30 cellular contexts compared by ENCODE assay signal in the genomic region with DNA sequence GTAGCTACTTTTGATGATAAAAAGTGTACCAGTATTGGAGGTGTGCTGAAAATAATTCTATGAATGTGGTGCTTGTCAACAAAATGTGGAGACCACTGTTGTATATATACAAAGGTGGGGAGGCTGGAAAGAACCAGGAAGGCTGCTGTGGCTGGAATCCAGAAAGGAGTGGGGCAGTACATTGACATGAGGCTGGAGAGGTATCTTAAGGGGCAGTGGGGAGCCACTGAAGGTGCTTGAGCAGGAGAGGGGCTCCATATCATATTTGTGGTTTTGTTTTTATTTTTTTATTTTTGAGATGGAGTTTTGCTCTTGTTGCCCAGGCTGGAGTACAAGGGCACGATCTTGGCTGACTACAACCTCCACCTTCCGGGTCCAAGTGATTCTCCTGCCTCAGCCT.
"Had no signal": no experiment of that assay in that cellular context is flagged by ENCODE, and none has a peak within 500 bp of the region (broad histone marks: within the 10 kb centered on the region; RNA-seq: fewer than 3 reads in every experiment).

No MANE protein-coding gene starts in this region.

- DNase-seq: hippocampal formation; immature natural killer cell; kidney; left colon; mesendoderm; naive B cell; natural killer cell; nephron progenitor cell; occipital lobe; psoas muscle; stimulated activated CD4-positive, alpha-beta T cell treated with anti-CD3 and anti-CD28 coated beads, Interleukin-12 subunit alpha, Interleukin-12 subunit beta, amount 100 ng/mL, for 4 hours; stimulated activated CD4-positive, alpha-beta T cell treated with anti-CD3 and anti-CD28 coated beads, Interleukin-15, amount 100 ng/mL, for 24 hours; stimulated activated CD4-positive, alpha-beta T cell treated with anti-CD3 and anti-CD28 coated beads, Interleukin-2, amount 100 ng/mL, for 24 hours; stimulated activated CD4-positive, alpha-beta T cell treated with anti-CD3 and anti-CD28 coated beads, Interleukin-4, amount 100 ng/mL, for 1 hour; stimulated activated naive B cell treated with anti-CD40 and anti-IgM and Interleukin-4, amounts not matched to agents 10 μg/mL and 1 μg/mL and 100 μg/mL, for 72 hours; stimulated activated naive CD8-positive, alpha-beta T cell treated with anti-CD3 and anti-CD28 coated beads, Interleukin-15, Interleukin-2, amounts not matched to agents 100 U/mL and 50 U/mL, for 24 hours; stomach; testis; thyroid gland; trophoblast cell had no signal

- H3K9me3 Mint-ChIP-seq: immature natural killer cell; mesothelial cell of epicardium; natural killer cell; nephron progenitor cell; stimulated activated naive B cell treated with anti-CD40 and anti-IgM and Interleukin-4, amounts not matched to agents 10 μg/mL and 1 μg/mL and 100 μg/mL, for 72 hours had no signal

- H3K9ac ChIP-seq: neural progenitor cell had no signal

- ATAC-seq: left colon; left lung; natural killer cell; pancreas; psoas muscle; right lobe of liver; stimulated activated naive B cell treated with anti-CD40 and anti-IgM and Interleukin-4, amounts not matched to agents 10 μg/mL and 1 μg/mL and 100 μg/mL, for 72 hours; stimulated activated naive CD8-positive, alpha-beta T cell treated with anti-CD3 and anti-CD28 coated beads, Interleukin-15, Interleukin-2, amounts not matched to agents 100 U/mL and 50 U/mL, for 24 hours had no signal

- H3K9me3 ChIP-seq: left lung, neutrophil, pancreas, psoas muscle, right atrium auricular region, right lobe of liver, stomach, testis, thyroid gland, uterus had no signal

- H3K4me3 ChIP-seq: left lung, lung, neural progenitor cell, pancreas, psoas muscle, right atrium auricular region, right lobe of liver, skin epidermis, stomach, testis, thyroid gland, uterus had no signal

- H3K27ac ChIP-seq: left lung, neural progenitor cell, neutrophil, pancreas, psoas muscle, right atrium auricular region, right lobe of liver, skin epidermis, testis, thyroid gland had no signal

- H3K4me1 Mint-ChIP-seq: immature natural killer cell; natural killer cell; stimulated activated naive B cell treated with anti-CD40 and anti-IgM and Interleukin-4, amounts not matched to agents 10 μg/mL and 1 μg/mL and 100 μg/mL, for 72 hours had no signal

- H3K27ac Mint-ChIP-seq: immature natural killer cell; mesothelial cell of epicardium; naive B cell; natural killer cell; nephron progenitor cell; stimulated activated naive B cell treated with anti-CD40 and anti-IgM and Interleukin-4, amounts not matched to agents 10 μg/mL and 1 μg/mL and 100 μg/mL, for 72 hours had no signal

- H3K4me2 ChIP-seq: neural progenitor cell had no signal

- H3K4me3 Mint-ChIP-seq: immature natural killer cell; mesothelial cell of epicardium; natural killer cell; nephron progenitor cell; neural progenitor cell; stimulated activated naive B cell treated with anti-CD40 and anti-IgM and Interleukin-4, amounts not matched to agents 10 μg/mL and 1 μg/mL and 100 μg/mL, for 72 hours had no signal

- H3K36me3 ChIP-seq: left lung, neural progenitor cell, neutrophil, pancreas, right atrium auricular region, right lobe of liver, stomach, thyroid gland, uterus had no signal

- H2AFZ ChIP-seq: neural progenitor cell had no signal

- H3K27me3 ChIP-seq: left lung, neural progenitor cell, neutrophil, pancreas, right atrium auricular region, right lobe of liver, stomach, testis, thyroid gland, uterus had no signal

- H3K36me3 Mint-ChIP-seq: immature natural killer cell; mesothelial cell of epicardium; naive B cell; natural killer cell; neural progenitor cell; stimulated activated naive B cell treated with anti-CD40 and anti-IgM and Interleukin-4, amounts not matched to agents 10 μg/mL and 1 μg/mL and 100 μg/mL, for 72 hours had no signal

- H3K4me1 ChIP-seq: pancreas, psoas muscle, right lobe of liver had no signal
